ENCODE assay signal across 1 cellular context in genomic region chr3:13415236-13416001, GRCh38.
TF ChIP-seq lines count a peak whose summit lies in the region.

No MANE protein-coding gene starts in this region.

TF ChIP-seq in K562, 482 proteins besides CTCF, POLR2A, EP300 and RAD21:
- TF ChIP-seq U2AF1 (optimal IDR thresholded peaks at IDR 0.05; ENCODE audit: low read depth, low read length), result no peak
- TF ChIP-seq USF1 (CRISPR knock-in tag; IDR thresholded peaks at IDR 0.05), result 0 out of 2 replicates have a peak, but pooled peaks have one; percentile 5
- peak; percentile 55 for TF ChIP-seq POLR2G (IDR thresholded peaks at IDR 0.05; ENCODE audit: low read depth, low read length)
TF ChIP-seq in K562: peak in this region for 2.
